8 cellular contexts compared by ENCODE assay signal in the genomic region with DNA sequence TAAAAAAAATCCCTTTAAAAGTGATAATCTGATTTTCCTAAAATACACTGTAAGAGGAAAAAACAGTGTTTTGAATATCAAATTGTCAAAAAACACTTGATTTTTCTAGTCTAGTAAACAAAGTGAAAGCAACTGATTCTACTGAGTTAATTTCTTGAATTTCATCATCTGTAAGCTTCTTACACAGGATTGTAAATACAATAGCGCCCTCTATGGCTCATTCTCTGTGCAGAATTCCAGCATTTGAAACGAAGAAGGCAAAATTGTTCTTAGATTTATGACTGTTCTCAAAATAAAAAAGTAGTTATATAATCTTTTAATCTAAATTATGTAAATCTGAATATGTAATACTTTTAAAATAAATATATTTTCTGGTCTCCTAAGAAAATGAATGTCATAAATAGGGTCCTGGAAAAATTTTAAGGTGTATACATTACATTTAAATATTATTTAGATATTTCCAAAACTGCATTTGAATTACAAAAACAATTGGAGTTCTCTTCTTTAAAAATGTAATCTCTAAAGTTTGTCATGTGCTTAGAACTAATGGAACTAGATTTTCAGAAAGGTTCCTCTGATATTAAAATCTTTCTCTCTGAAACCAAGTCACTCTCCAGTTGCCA.
DNase-seq lines count a peak whose midpoint lies in the region; ATAC-seq, FAIRE-seq and TF ChIP-seq lines count a peak whose summit lies in the region.

No MANE protein-coding gene starts in this region.

- H3K27me3 Mint-ChIP-seq in natural killer cell (ENCODE audit: low read depth in 2 of 2) = no peaks in the 10 kb centered on the region
- no peaks in the 10 kb centered on the region for H3K27me3 Mint-ChIP-seq in natural killer cell treated with Interleukin-12 subunit alpha and Interleukin-12 subunit beta and Interleukin-15 and Interleukin-18, amount 100 ng/mL, for 72 hours

- H3K9ac ChIP-seq in kidney (ENCODE audit: low read length in 2 of 2) = no peak overlapping the region

- no peaks in the 10 kb centered on the region for H3K36me3 ChIP-seq in kidney (ENCODE audit: control insufficient read depth in 1 of 2, insufficient read depth in 2 of 2, low read length in 2 of 2)

- H3K4me3 ChIP-seq in astrocyte of the cerebellum (ENCODE audit: low read depth, low read length) (no peak overlapping the region), kidney (ENCODE audit: low read length in 2 of 2) (no peak overlapping the region)

- no peaks in the 10 kb centered on the region for H3K9me3 ChIP-seq in kidney (ENCODE audit: control insufficient read depth in 1 of 2, low read length in 2 of 2)

- TF ChIP-seq CTCF in natural killer cell (IDR thresholded peaks at IDR 0.05) (peak; percentile 45), astrocyte of the cerebellum (IDR thresholded peaks at IDR 0.05; ENCODE audit: low read depth, low read length, missing control alignments) (peak; percentile 67), kidney (IDR thresholded peaks at IDR 0.05; ENCODE audit: borderline replicate concordance, extremely low read depth, insufficient read depth) (peak; percentile 68)

- H3K4me1 ChIP-seq in kidney (ENCODE audit: control insufficient read depth in 1 of 2, insufficient read depth in 1 of 2, low read depth in 1 of 2, low read length in 2 of 2) = no peaks in the 10 kb centered on the region

- FAIRE-seq in kidney (lab: Jason Lieb, UNC) (peak; percentile 97), urothelium cell line (lab: Jason Lieb, UNC) (no peak)

- no peak for DNase-seq in natural killer cell
- DNase-seq in natural killer cell treated with Interleukin-12 subunit alpha and Interleukin-12 subunit beta and Interleukin-15 and Interleukin-18, amount 100 ng/mL, for 72 hours (ENCODE audit: low spot score) = no peak
- DNase-seq in NCI-H446 treated with DMSO at 0.1 percent for 48 hours (lab: John Stamatoyannopoulos, UW) = peak; percentile 67
- DNase-seq in astrocyte of the cerebellum (ENCODE audit: low read depth) = peak; percentile 70
- DNase-seq in kidney = no peak
- DNase-seq in urothelium cell line (ENCODE audit: low spot score) = peak; percentile 12
- DNase-seq in effector CD4-positive, alpha-beta T cell = no peak

- peaks cover 0 to 2% of the 10 kb centered on the region in 2 donors for H3K9me3 Mint-ChIP-seq in natural killer cell
- no peaks in the 10 kb centered on the region for H3K9me3 Mint-ChIP-seq in natural killer cell treated with Interleukin-12 subunit alpha and Interleukin-12 subunit beta and Interleukin-15 and Interleukin-18, amount 100 ng/mL, for 72 hours

- in situ Hi-C loops in astrocyte of the cerebellum (cut with HindIII; ENCODE audit: low sequenced_read_pairs) = no loop called here

- no peak overlapping the region for H3K27ac ChIP-seq in kidney (ENCODE audit: low read depth in 2 of 2, low read length in 2 of 2)

- no peaks in the 10 kb centered on the region for H3K36me3 Mint-ChIP-seq in natural killer cell
- no peaks in the 10 kb centered on the region for H3K36me3 Mint-ChIP-seq in natural killer cell treated with Interleukin-12 subunit alpha and Interleukin-12 subunit beta and Interleukin-15 and Interleukin-18, amount 100 ng/mL, for 72 hours

- intact Hi-C loops in natural killer cell (cut with micrococcal nuclease) (loop anchor here (5.0 kb wide), 2 partner anchors 712 to 1242 kb away; no protein-coding TSS in a partner anchor), kidney (cut with DNase I) (no loop called here)

- ATAC-seq in natural killer cell (no peak), HG03432 (IDR thresholded peaks at IDR 0.05; ENCODE audit: unreplicated experiment) (peak; percentile 77)
- no peak for ATAC-seq in natural killer cell treated with Interleukin-12 subunit alpha and Interleukin-12 subunit beta and Interleukin-15 and Interleukin-18, amount 100 ng/mL, for 72 hours

- no peak overlapping the region for H3K27ac Mint-ChIP-seq in natural killer cell
- no peak overlapping the region for H3K27ac Mint-ChIP-seq in natural killer cell treated with Interleukin-12 subunit alpha and Interleukin-12 subunit beta and Interleukin-15 and Interleukin-18, amount 100 ng/mL, for 72 hours

- no peak overlapping the region for H3K4me3 Mint-ChIP-seq in natural killer cell
- no peak overlapping the region for H3K4me3 Mint-ChIP-seq in natural killer cell treated with Interleukin-12 subunit alpha and Interleukin-12 subunit beta and Interleukin-15 and Interleukin-18, amount 100 ng/mL, for 72 hours

- no peaks in the 10 kb centered on the region for H3K4me1 Mint-ChIP-seq in natural killer cell
- no peaks in the 10 kb centered on the region for H3K4me1 Mint-ChIP-seq in natural killer cell treated with Interleukin-12 subunit alpha and Interleukin-12 subunit beta and Interleukin-15 and Interleukin-18, amount 100 ng/mL, for 72 hours (ENCODE audit: low read depth in 2 of 2)

Comparison
In these comparisons a context has a peak if more than half of its experiments do, and no peak if none do; other contexts are left out.
1. DNase-seq: peak in NCI-H446 treated with DMSO at 0.1 percent for 48 hours (single experiment), astrocyte of the cerebellum (single experiment) and urothelium cell line (single experiment); none in natural killer cell (single experiment), natural killer cell treated with Interleukin-12 subunit alpha and Interleukin-12 subunit beta and Interleukin-15 and Interleukin-18, amount 100 ng/mL, for 72 hours (single experiment), kidney (single experiment) and effector CD4-positive, alpha-beta T cell (single experiment).
2. Peak in every context shown above with its lines, with median percentiles within 50 percentile points of each other: CTCF ChIP-seq.